27 cellular contexts compared by ENCODE assay signal in genomic region chr22:27436591-27436990, GRCh38.
DNase-seq lines count a peak whose midpoint lies in the region; TF ChIP-seq lines count a peak whose summit lies in the region.
"Had no signal": no experiment of that assay in that cellular context is flagged by ENCODE, and none has a peak within 500 bp of the region (broad histone marks: within the 10 kb centered on the region; RNA-seq: fewer than 3 reads in every experiment).

No MANE protein-coding gene starts in this region.

- peaks cover 28% of the 10 kb centered on the region for H3K4me1 ChIP-seq in left ventricle myocardium inferior
- H3K4me1 ChIP-seq in right atrium auricular region, result peaks cover 0 to 16% of the 10 kb centered on the region in 2 donors
- peaks cover 0 to 32% (median 10%) of the 10 kb centered on the region in 3 donors for H3K4me1 ChIP-seq in esophagus squamous epithelium
- peaks cover 32 to 57% of the 10 kb centered on the region in 2 donors for H3K4me1 ChIP-seq in neuronal stem cell (ENCODE audit: control insufficient read depth in 2 of 2, insufficient read depth in 1 of 2, low read depth in 1 of 2, low read length in 2 of 2)
- no peaks in the 10 kb centered on the region for H3K4me1 ChIP-seq in adrenal gland (replicated peaks in 1 of 2)

- 83 to 95% methylated on average over 3 to 7 of the region's 7 CpGs for WGBS in esophagus squamous epithelium, 2 donors
- no CpG with 5 or more reads among the region's 7 CpGs for WGBS in neuronal stem cell (ENCODE audit: extremely low coverage in 2 of 2, insufficient read length in 2 of 2, insufficient replicate concordance in 1 of 2), 2 donors
- WGBS in adrenal gland, 4 donors, result 75 to 89% (median 86%) methylated on average over 7 of the region's 7 CpGs

- peaks cover 12% of the 10 kb centered on the region for H3K9me3 ChIP-seq in left ventricle myocardium inferior (replicated peaks)
- peaks cover 0 to 11% of the 10 kb centered on the region in 2 donors for H3K9me3 ChIP-seq in right atrium auricular region
- peaks cover 0 to 10% (median 8%) of the 10 kb centered on the region in 3 donors for H3K9me3 ChIP-seq in esophagus squamous epithelium
- H3K9me3 ChIP-seq in neuronal stem cell (replicated peaks in 1 of 2; ENCODE audit: control insufficient read depth in 2 of 2, insufficient read depth in 1 of 2, low read depth in 1 of 2, low read length in 2 of 2), result peaks cover 3 to 4% of the 10 kb centered on the region in 2 donors
- H3K9me3 ChIP-seq in adrenal gland (replicated peaks in 1 of 3), result peaks cover 0 to 7% (median 0%) of the 10 kb centered on the region in 3 donors

- no peaks in the 10 kb centered on the region for H3K4me1 Mint-ChIP-seq in activated naive CD4-positive, alpha-beta T cell treated with anti-CD3 and anti-CD28 coated beads, Interleukin-2, amount 10 ng/mL, durations not matched to agents 7 days and 5 days
- H3K4me1 Mint-ChIP-seq: activated CD4-positive, alpha-beta T cell treated with anti-CD3 and anti-CD28 coated beads for 36 hours; CD4-positive, CD25-positive, alpha-beta regulatory T cell; central memory CD8-positive, alpha-beta T cell; stimulated activated effector memory CD8-positive, alpha-beta T cell treated with anti-CD3 and anti-CD28 coated beads, Interleukin-12 subunit alpha, Interleukin-12 subunit beta, amount 100 ng/mL, for 72 hours had no signal

- H3K4me3 ChIP-seq in left ventricle myocardium inferior (no peak overlapping the region), right atrium auricular region (no peak overlapping the region), esophagus squamous epithelium (no peak overlapping the region), neuronal stem cell (ENCODE audit: low read length in 2 of 2) (peak overlapping the region in 1 of 2 donors; percentile 27), adrenal gland (no peak overlapping the region)
- H3K4me3 ChIP-seq: upper lobe of left lung had no signal

- peak overlapping the region; percentile 48 for H2AFZ ChIP-seq in neuronal stem cell (ENCODE audit: low read length)

- H3K36me3 ChIP-seq in left ventricle myocardium inferior (no peaks in the 10 kb centered on the region), right atrium auricular region (no peaks in the 10 kb centered on the region), esophagus squamous epithelium (no peaks in the 10 kb centered on the region), neuronal stem cell (replicated peaks in 1 of 2; ENCODE audit: control insufficient read depth in 2 of 2, insufficient read depth in 2 of 2, low read length in 2 of 2) (no peaks in the 10 kb centered on the region), adrenal gland (replicated peaks in 1 of 2) (no peaks in the 10 kb centered on the region)
- H3K36me3 ChIP-seq: upper lobe of left lung had no signal

- H3K4me3 Mint-ChIP-seq in activated naive CD4-positive, alpha-beta T cell treated with anti-CD3 and anti-CD28 coated beads, Interleukin-2, amount 10 ng/mL, durations not matched to agents 7 days and 5 days, result no peak overlapping the region
- H3K4me3 Mint-ChIP-seq: activated CD4-positive, alpha-beta T cell treated with anti-CD3 and anti-CD28 coated beads for 36 hours; activated CD8-positive, alpha-beta T cell treated with anti-CD3 and anti-CD28 coated beads, Interleukin-2, amount 10 ng/mL, durations not matched to agents 7 days and 5 days; CD4-positive, CD25-positive, alpha-beta regulatory T cell; central memory CD8-positive, alpha-beta T cell; dendritic cell treated with granulocyte-macrophage colony-stimulating factor and Interleukin-4, amounts not matched to agents 40 ng/mL and 50 ng/mL, for 4 days; stimulated activated effector memory CD8-positive, alpha-beta T cell treated with anti-CD3 and anti-CD28 coated beads, Interleukin-12 subunit alpha, Interleukin-12 subunit beta, amount 100 ng/mL, for 72 hours had no signal

- H3K23ac ChIP-seq in neuronal stem cell (ENCODE audit: low read depth, low read length, poor library complexity), result no peak overlapping the region

- peak overlapping the region; percentile 30 for H2AK5ac ChIP-seq in neuronal stem cell (ENCODE audit: low read depth, low read length)

- no peak overlapping the region for H4K91ac ChIP-seq in neuronal stem cell (ENCODE audit: low read depth, low read length, poor library complexity)

- CTCF ChIA-PET in activated naive CD4-positive, alpha-beta T cell treated with anti-CD3 and anti-CD28 coated beads, Interleukin-2, amount 10 ng/mL, durations not matched to agents 7 days and 5 days (lab: Charles Lee), result no interaction called here

- H3K4ac ChIP-seq in neuronal stem cell (ENCODE audit: low read length), result no peak overlapping the region

- H3K27ac Mint-ChIP-seq in activated naive CD4-positive, alpha-beta T cell treated with anti-CD3 and anti-CD28 coated beads, Interleukin-2, amount 10 ng/mL, durations not matched to agents 7 days and 5 days, result no peak overlapping the region
- H3K27ac Mint-ChIP-seq: activated CD4-positive, alpha-beta T cell treated with anti-CD3 and anti-CD28 coated beads for 36 hours; activated CD8-positive, alpha-beta T cell treated with anti-CD3 and anti-CD28 coated beads, Interleukin-2, amount 10 ng/mL, durations not matched to agents 7 days and 5 days; activated naive CD4-positive, alpha-beta T cell treated with anti-CD3 and anti-CD28 coated beads, Interleukin-2, amount 50 U/mL, for 72 hours; activated T-helper 2 cell treated with anti-CD3 and anti-CD28 coated beads, Interferon-gamma antibody, Interleukin-2, Interleukin-4, amounts not matched to agents 10 μg/mL and 5 μg/mL and 100 μg/mL, durations not matched to agents 14 hours and 24 hours and 36 hours; CD4-positive, CD25-positive, alpha-beta regulatory T cell; dendritic cell treated with granulocyte-macrophage colony-stimulating factor and Interleukin-4, amounts not matched to agents 40 ng/mL and 50 ng/mL, for 4 days; stimulated activated effector memory CD8-positive, alpha-beta T cell treated with anti-CD3 and anti-CD28 coated beads, Interleukin-12 subunit alpha, Interleukin-12 subunit beta, amount 100 ng/mL, for 72 hours had no signal

- H4K8ac ChIP-seq in neuronal stem cell (ENCODE audit: low read depth, low read length), result no peak overlapping the region

- H3K14ac ChIP-seq in neuronal stem cell (ENCODE audit: low read length), result no peak overlapping the region

- peak overlapping the region; percentile 80 for H3K27ac ChIP-seq in left ventricle myocardium inferior (replicated peaks)
- peak overlapping the region in 1 of 2 donors; percentile 48 for H3K27ac ChIP-seq in right atrium auricular region
- peak overlapping the region in 3 of 4 donors; percentile 1 to 70 (median 62) for H3K27ac ChIP-seq in esophagus squamous epithelium
- H3K27ac ChIP-seq in neuronal stem cell (replicated peaks; ENCODE audit: low read length), result peak overlapping the region; percentile 20
- no peak overlapping the region for H3K27ac ChIP-seq in adrenal gland
- H3K27ac ChIP-seq: HL-60, upper lobe of left lung had no signal

- no peak overlapping the region for H3K4me2 ChIP-seq in neuronal stem cell (ENCODE audit: insufficient read depth, low read length, poor library complexity, severe bottlenecking)

- DNase-seq in left ventricle myocardium inferior (no peak), right atrium auricular region (ENCODE audit: low spot score) (no peak), esophagus squamous epithelium (lab: John Stamatoyannopoulos, UW) (no peak), neuronal stem cell (ENCODE audit: low spot score) (no peak), SIG-M5 treated with dmso at 0.1 percent for 504 hours (lab: John Stamatoyannopoulos, UW; ENCODE audit: unreplicated experiment) (no peak), adrenal gland (no peak)
- no peak for DNase-seq in stimulated activated CD4-positive, alpha-beta T cell treated with anti-CD3 and anti-CD28 coated beads, Interleukin-4, amount 100 ng/mL, for 1 hour
- DNase-seq in activated naive CD4-positive, alpha-beta T cell treated with anti-CD3 and anti-CD28 coated beads, Interleukin-2, amount 10 ng/mL, durations not matched to agents 7 days and 5 days, result no peak
- DNase-seq: activated CD4-positive, alpha-beta T cell treated with anti-CD3 and anti-CD28 coated beads for 36 hours; activated CD8-positive, alpha-beta T cell treated with anti-CD3 and anti-CD28 coated beads, Interleukin-2, amount 10 ng/mL, durations not matched to agents 7 days and 5 days; Calu3; CD4-positive, CD25-positive, alpha-beta regulatory T cell; DMS79; foreskin melanocyte; Karpas-422; NCI-H1436 treated with DMSO at 0.1 percent for 48 hours; NCI-H2107; posterior cingulate gyrus; substantia nigra; SW 1271 had no signal

- peaks cover 3% of the 10 kb centered on the region for H3K9me3 Mint-ChIP-seq in activated naive CD4-positive, alpha-beta T cell treated with anti-CD3 and anti-CD28 coated beads, Interleukin-2, amount 10 ng/mL, durations not matched to agents 7 days and 5 days
- H3K9me3 Mint-ChIP-seq: activated naive CD4-positive, alpha-beta T cell treated with anti-CD3 and anti-CD28 coated beads, Interleukin-2, amount 50 U/mL, for 72 hours; activated T-helper 2 cell treated with anti-CD3 and anti-CD28 coated beads, Interferon-gamma antibody, Interleukin-2, Interleukin-4, amounts not matched to agents 10 μg/mL and 5 μg/mL and 100 μg/mL, durations not matched to agents 14 hours and 24 hours and 36 hours; central memory CD8-positive, alpha-beta T cell; dendritic cell treated with granulocyte-macrophage colony-stimulating factor and Interleukin-4, amounts not matched to agents 40 ng/mL and 50 ng/mL, for 4 days; stimulated activated effector memory CD8-positive, alpha-beta T cell treated with anti-CD3 and anti-CD28 coated beads, Interleukin-12 subunit alpha, Interleukin-12 subunit beta, amount 100 ng/mL, for 72 hours had no signal

- no peaks in the 10 kb centered on the region for H3K36me3 Mint-ChIP-seq in activated naive CD4-positive, alpha-beta T cell treated with anti-CD3 and anti-CD28 coated beads, Interleukin-2, amount 10 ng/mL, durations not matched to agents 7 days and 5 days
- H3K36me3 Mint-ChIP-seq: activated naive CD4-positive, alpha-beta T cell treated with anti-CD3 and anti-CD28 coated beads, Interleukin-2, amount 50 U/mL, for 72 hours; CD4-positive, CD25-positive, alpha-beta regulatory T cell; stimulated activated effector memory CD8-positive, alpha-beta T cell treated with anti-CD3 and anti-CD28 coated beads, Interleukin-12 subunit alpha, Interleukin-12 subunit beta, amount 100 ng/mL, for 72 hours had no signal

- no peaks in the 10 kb centered on the region for H3K79me1 ChIP-seq in neuronal stem cell (ENCODE audit: low read depth, low read length)

- TF ChIP-seq POLR2A in esophagus squamous epithelium (IDR thresholded peaks at IDR 0.05), result no peak
- no peak for TF ChIP-seq POLR2A in adrenal gland (IDR thresholded peaks at IDR 0.05)

- H2BK12ac ChIP-seq in neuronal stem cell (ENCODE audit: low read length), result peak overlapping the region; percentile 75

- H3K9ac ChIP-seq in neuronal stem cell (ENCODE audit: low read depth, low read length, poor library complexity), result no peak overlapping the region

- intact Hi-C loops in left ventricle myocardium inferior (cut with micrococcal nuclease), result no loop called here
- intact Hi-C loops in esophagus squamous epithelium (cut with DNase I), result no loop called here
- intact Hi-C loops in adrenal gland (cut with DNase I), result no loop called here

- H2BK15ac ChIP-seq in neuronal stem cell (ENCODE audit: low read length), result peak overlapping the region; percentile 45

- TF ChIP-seq CTCF in left ventricle myocardium inferior (IDR thresholded peaks at IDR 0.05; ENCODE audit: borderline replicate concordance) (no peak), right atrium auricular region (IDR thresholded peaks at IDR 0.05) (no peak), esophagus squamous epithelium (IDR thresholded peaks at IDR 0.05) (no peak), adrenal gland (IDR thresholded peaks at IDR 0.05) (no peak)

- H3K27me3 ChIP-seq in left ventricle myocardium inferior (ENCODE audit: low read depth), result peaks cover 94% of the 10 kb centered on the region
- no peaks in the 10 kb centered on the region for H3K27me3 ChIP-seq in right atrium auricular region
- peaks cover 0 to 26% (median 0%) of the 10 kb centered on the region in 4 donors for H3K27me3 ChIP-seq in esophagus squamous epithelium
- no peaks in the 10 kb centered on the region for H3K27me3 ChIP-seq in neuronal stem cell (ENCODE audit: control insufficient read depth in 3 of 3, insufficient read depth in 3 of 3, low read depth in 1 of 3, low read length in 3 of 3)
- H3K27me3 ChIP-seq in adrenal gland, result no peaks in the 10 kb centered on the region
- H3K27me3 ChIP-seq: upper lobe of left lung had no signal

- no peak overlapping the region for H2BK120ac ChIP-seq in neuronal stem cell (ENCODE audit: low read depth, low read length)

- no peak overlapping the region for H2BK5ac ChIP-seq in neuronal stem cell (ENCODE audit: low read length)

- peak overlapping the region; percentile 80 for H3K18ac ChIP-seq in neuronal stem cell (ENCODE audit: low read length)

- peaks cover 3% of the 10 kb centered on the region for H3K27me3 Mint-ChIP-seq in activated naive CD4-positive, alpha-beta T cell treated with anti-CD3 and anti-CD28 coated beads, Interleukin-2, amount 10 ng/mL, durations not matched to agents 7 days and 5 days
- H3K27me3 Mint-ChIP-seq: CD4-positive, CD25-positive, alpha-beta regulatory T cell had no signal

Comparison
In these comparisons a context has a peak if more than half of its experiments do, and no peak if none do; other contexts are left out.
1. H3K27ac ChIP-seq: peak in left ventricle myocardium inferior (single experiment), esophagus squamous epithelium (3 of 4) and neuronal stem cell (single experiment); none in adrenal gland (0 of 5).